8 cellular contexts compared by ENCODE assay signal in genomic region chr1:46401964-46402626, GRCh38. TPM values are rescaled to one million over a fixed set of nuclear protein-coding genes. Genes with fewer than 3 reads are reported as not detected.
DNase-seq lines count a peak whose midpoint lies in the region; ATAC-seq and TF ChIP-seq lines count a peak whose summit lies in the region.

No MANE protein-coding gene starts in this region.

- H3K4me3 ChIP-seq in GM23338, result peak overlapping the region; percentile 38; the same call in 1 of the 2 replicates
- H3K4me3 ChIP-seq in mucosa of rectum (ENCODE audit: low read length in 2 of 2), result peak overlapping the region in 1 of 2 donors; percentile 20

- no peaks in the 10 kb centered on the region for H3K79me2 ChIP-seq in GM23338 (replicated peaks; ENCODE audit: insufficient read depth)

- H3K4me1 Mint-ChIP-seq in GM23338, result peaks cover 23% of the 10 kb centered on the region

- H3K27me3 Mint-ChIP-seq in GM23338 (ENCODE audit: insufficient read depth, low read depth, poor library complexity), result peaks cover 16% of the 10 kb centered on the region

- H3K27ac ChIP-seq in GM23338 (ENCODE audit: low read depth) (no peak overlapping the region), mucosa of rectum (ENCODE audit: low read depth in 2 of 2, low read length in 2 of 2) (peak overlapping the region; percentile 78 to 82)

- no peak overlapping the region for H3K27ac Mint-ChIP-seq in GM23338

- H3K4me1 ChIP-seq in GM23338 (ENCODE audit: insufficient read depth), result peaks cover 24% of the 10 kb centered on the region
- peaks cover 13% of the 10 kb centered on the region in 2 donors for H3K4me1 ChIP-seq in mucosa of rectum (ENCODE audit: control insufficient read depth in 2 of 2, insufficient read depth in 2 of 2, low read length in 2 of 2)

- TF ChIP-seq CTCF in GM23338 (conservative IDR thresholded peaks at IDR 0.05; ENCODE audit: low read depth in 2 of 2), result no peak

- H2AFZ ChIP-seq in GM23338, result no peak overlapping the region

- no peaks in the 10 kb centered on the region for H3K27me3 ChIP-seq in GM23338 (ENCODE audit: insufficient read depth)
- H3K27me3 ChIP-seq in mucosa of rectum (ENCODE audit: control insufficient read depth in 2 of 2, insufficient read depth in 2 of 2, low read length in 2 of 2), result no peaks in the 10 kb centered on the region

- no peak overlapping the region for H3K4me3 Mint-ChIP-seq in GM23338

- H4K20me1 ChIP-seq in GM23338 (replicated peaks; ENCODE audit: insufficient read depth), result no peaks in the 10 kb centered on the region; the same call in 1 of the 2 replicates

- H3K4me2 ChIP-seq in GM23338, result peak overlapping the region; percentile 69

- no peaks in the 10 kb centered on the region for H3F3A ChIP-seq in GM23338 (replicated peaks; ENCODE audit: low read depth)

- no peaks in the 10 kb centered on the region for H3K9me3 ChIP-seq in mucosa of rectum (ENCODE audit: control insufficient read depth in 2 of 2, low read length in 2 of 2)

- DNase-seq in GM23338 (ENCODE audit: low spot score) (peak; percentile 89), NCI-H82 (lab: John Stamatoyannopoulos, UW) (peak; percentile 74), epidermal melanocyte (ENCODE audit: insufficient read length, low spot score) (peak; percentile 62), activated gamma-delta T cell treated with Interleukin-2 at 50 U/mL for 16 hours (no peak), retina (no peak)
- no peak for DNase-seq in activated CD4-positive, alpha-beta T cell treated with anti-CD3 and anti-CD28 coated beads, Interleukin-2, amount 50 U/mL, for 4 hours

- ATAC-seq in GM23338 (peak; percentile 77), HG02763 (IDR thresholded peaks at IDR 0.05; ENCODE audit: unreplicated experiment) (no peak)

- H3K36me3 Mint-ChIP-seq in GM23338 (ENCODE audit: low read depth), result no peaks in the 10 kb centered on the region; the same call in 2 of the 3 replicates

- H3K36me3 ChIP-seq in GM23338 (ENCODE audit: insufficient read depth) (no peaks in the 10 kb centered on the region), mucosa of rectum (ENCODE audit: control insufficient read depth in 2 of 2, insufficient read depth in 2 of 2, low read length in 2 of 2) (peaks cover 7 to 8% of the 10 kb centered on the region in 2 donors)

- H3K9me3 Mint-ChIP-seq in GM23338, result no peaks in the 10 kb centered on the region

- H3K9me2 ChIP-seq in GM23338 (ENCODE audit: insufficient read depth), result no peaks in the 10 kb centered on the region

- H3K9ac ChIP-seq in mucosa of rectum (ENCODE audit: low read depth in 1 of 2, low read length in 2 of 2), result peak overlapping the region in 1 of 2 donors; percentile 59

TF ChIP-seq in GM23338, 12 proteins besides CTCF, POLR2A, EP300 and RAD21:
- TF ChIP-seq REST (IDR thresholded peaks at IDR 0.05; ENCODE audit: unreplicated experiment) (no peak), POLR2AphosphoS5 (IDR thresholded peaks at IDR 0.05; ENCODE audit: low read depth) (0 out of 2 replicates have a peak, but pooled peaks have one; percentile 19), NANOG (IDR thresholded peaks at IDR 0.05; ENCODE audit: borderline replicate concordance) (no peak), ZNF114 (CRISPR knock-in tag; IDR thresholded peaks at IDR 0.05) (no peak), CREB1 (CRISPR knock-in tag; IDR thresholded peaks at IDR 0.05; ENCODE audit: low read depth) (no peak)

RNA-seq across cellular contexts. Expression of gene FAAH, which starts 8.0 kb away (rescaled TPM):
- total RNA-seq in GM23338 (2014; rRNA removed; shearing (Covaris generic)), result 17.9 and 24.0 TPM in 2 replicates
- polyA plus RNA-seq in GM23338 (2016; fragmentation: Nextera tagmentation; extraction: Ambion mirVana), result 10.7 and 12.3 TPM in 2 replicates

Comparison
In these comparisons a context has a peak if more than half of its experiments do, and no peak if none do; other contexts are left out.
1. DNase-seq: peak in GM23338 (single experiment), NCI-H82 (single experiment) and epidermal melanocyte (single experiment); none in activated CD4-positive, alpha-beta T cell treated with anti-CD3 and anti-CD28 coated beads, Interleukin-2, amount 50 U/mL, for 4 hours (0 of 2), activated gamma-delta T cell treated with Interleukin-2 at 50 U/mL for 16 hours (single experiment) and retina (single experiment).